8 cellular contexts compared by ENCODE assay signal in genomic region chr1:229342305-229342901, GRCh38. TPM values are rescaled to one million over a fixed set of nuclear protein-coding genes. Genes with fewer than 3 reads are reported as not detected.
DNase-seq lines count a peak whose midpoint lies in the region; ATAC-seq and TF ChIP-seq lines count a peak whose summit lies in the region.

No MANE protein-coding gene starts in this region.

- peak; percentile 67 for ATAC-seq in GM21619 (IDR thresholded peaks at IDR 0.05; ENCODE audit: unreplicated experiment)

- no peaks in the 10 kb centered on the region for H3K9me3 Mint-ChIP-seq in activated T-helper 2 cell treated with anti-CD3 and anti-CD28 coated beads, Interferon-gamma antibody, Interleukin-2, Interleukin-4, amounts not matched to agents 10 μg/mL and 5 μg/mL and 100 μg/mL, durations not matched to agents 14 hours and 24 hours and 36 hours
- no peaks in the 10 kb centered on the region for H3K9me3 Mint-ChIP-seq in nephron
- no peaks in the 10 kb centered on the region for H3K9me3 Mint-ChIP-seq in stimulated activated naive CD8-positive, alpha-beta T cell treated with anti-CD3 and anti-CD28 coated beads, Interleukin-15, Interleukin-2, amounts not matched to agents 100 ng/mL and 50 ng/mL, for 24 hours

- TF ChIP-seq EP300 in Ishikawa (IDR thresholded peaks at IDR 0.05; ENCODE audit: borderline replicate concordance), result no peak

- H3K4me1 Mint-ChIP-seq in activated T-helper 2 cell treated with anti-CD3 and anti-CD28 coated beads, Interferon-gamma antibody, Interleukin-2, Interleukin-4, amounts not matched to agents 10 μg/mL and 5 μg/mL and 100 μg/mL, durations not matched to agents 14 hours and 24 hours and 36 hours (ENCODE audit: low read depth), result peaks cover 45% of the 10 kb centered on the region
- H3K4me1 Mint-ChIP-seq in nephron, result peaks cover 24% of the 10 kb centered on the region
- H3K4me1 Mint-ChIP-seq in stimulated activated naive CD8-positive, alpha-beta T cell treated with anti-CD3 and anti-CD28 coated beads, Interleukin-15, Interleukin-2, amounts not matched to agents 100 ng/mL and 50 ng/mL, for 24 hours (ENCODE audit: low read depth), result peaks cover 49% of the 10 kb centered on the region

- intact Hi-C loops in activated T-helper 2 cell treated with anti-CD3 and anti-CD28 coated beads, Interferon-gamma antibody, Interleukin-2, Interleukin-4, amounts not matched to agents 10 μg/mL and 5 μg/mL and 100 μg/mL, durations not matched to agents 14 hours and 24 hours and 36 hours (cut with micrococcal nuclease), result loop anchor here (1.0 to 5.0 kb wide), 3 partner anchors 72 to 165 kb away; partner anchors contain the start of genes NUP133 and RAB4A

- TF ChIP-seq RAD21 in Ishikawa (IDR thresholded peaks at IDR 0.05; ENCODE audit: low read depth), result no peak

- H3K27ac Mint-ChIP-seq in activated T-helper 2 cell treated with anti-CD3 and anti-CD28 coated beads, Interferon-gamma antibody, Interleukin-2, Interleukin-4, amounts not matched to agents 10 μg/mL and 5 μg/mL and 100 μg/mL, durations not matched to agents 14 hours and 24 hours and 36 hours, result peak overlapping the region; percentile 78
- no peak overlapping the region for H3K27ac Mint-ChIP-seq in nephron
- no peak overlapping the region for H3K27ac Mint-ChIP-seq in stimulated activated naive CD8-positive, alpha-beta T cell treated with anti-CD3 and anti-CD28 coated beads, Interleukin-15, Interleukin-2, amounts not matched to agents 100 ng/mL and 50 ng/mL, for 24 hours

- H3K4me3 ChIP-seq in fibroblast of pulmonary artery (replicated peaks; ENCODE audit: low read depth, low read length), result peak overlapping the region; percentile 71

- H3K27me3 Mint-ChIP-seq in activated T-helper 2 cell treated with anti-CD3 and anti-CD28 coated beads, Interferon-gamma antibody, Interleukin-2, Interleukin-4, amounts not matched to agents 10 μg/mL and 5 μg/mL and 100 μg/mL, durations not matched to agents 14 hours and 24 hours and 36 hours (ENCODE audit: low read depth), result peaks cover 18% of the 10 kb centered on the region
- H3K27me3 Mint-ChIP-seq in nephron (ENCODE audit: low read depth), result peaks cover 26% of the 10 kb centered on the region
- H3K27me3 Mint-ChIP-seq in stimulated activated naive CD8-positive, alpha-beta T cell treated with anti-CD3 and anti-CD28 coated beads, Interleukin-15, Interleukin-2, amounts not matched to agents 100 ng/mL and 50 ng/mL, for 24 hours, result peaks cover 21% of the 10 kb centered on the region

- DNase-seq in DMS79 treated with DMSO at 0.1 percent for 48 hours (lab: John Stamatoyannopoulos, UW), result peak; percentile 73
- DNase-seq in RKO (ENCODE audit: low spot score), result peak; percentile 77
- peak; percentile 81 for DNase-seq in activated T-helper 2 cell treated with anti-CD3 and anti-CD28 coated beads, Interferon-gamma antibody, Interleukin-2, Interleukin-4, amounts not matched to agents 10 μg/mL and 5 μg/mL and 100 μg/mL, durations not matched to agents 14 hours and 24 hours and 36 hours (ENCODE audit: low spot score)
- DNase-seq in fibroblast of pulmonary artery (ENCODE audit: low read depth), result peak; percentile 58

- no peak for TF ChIP-seq CTCF in fibroblast of pulmonary artery (IDR thresholded peaks at IDR 0.05; ENCODE audit: low read length, missing control alignments)
- TF ChIP-seq CTCF in nephron (IDR thresholded peaks at IDR 0.05; ENCODE audit: unreplicated experiment in 3 of 3), result no peak

- peaks cover 26% of the 10 kb centered on the region for H3K36me3 Mint-ChIP-seq in activated T-helper 2 cell treated with anti-CD3 and anti-CD28 coated beads, Interferon-gamma antibody, Interleukin-2, Interleukin-4, amounts not matched to agents 10 μg/mL and 5 μg/mL and 100 μg/mL, durations not matched to agents 14 hours and 24 hours and 36 hours (ENCODE audit: low read depth)
- H3K36me3 Mint-ChIP-seq in nephron (ENCODE audit: low read depth), result no peaks in the 10 kb centered on the region
- no peaks in the 10 kb centered on the region for H3K36me3 Mint-ChIP-seq in stimulated activated naive CD8-positive, alpha-beta T cell treated with anti-CD3 and anti-CD28 coated beads, Interleukin-15, Interleukin-2, amounts not matched to agents 100 ng/mL and 50 ng/mL, for 24 hours (ENCODE audit: low read depth)

- H3K4me3 Mint-ChIP-seq in activated T-helper 2 cell treated with anti-CD3 and anti-CD28 coated beads, Interferon-gamma antibody, Interleukin-2, Interleukin-4, amounts not matched to agents 10 μg/mL and 5 μg/mL and 100 μg/mL, durations not matched to agents 14 hours and 24 hours and 36 hours (ENCODE audit: low read depth), result peak overlapping the region; percentile 75
- H3K4me3 Mint-ChIP-seq in nephron, result peak overlapping the region; percentile 78 to 79 (median 78)
- peak overlapping the region; percentile 74 for H3K4me3 Mint-ChIP-seq in stimulated activated naive CD8-positive, alpha-beta T cell treated with anti-CD3 and anti-CD28 coated beads, Interleukin-15, Interleukin-2, amounts not matched to agents 100 ng/mL and 50 ng/mL, for 24 hours

TF ChIP-seq in Ishikawa, 13 proteins besides CTCF, POLR2A, EP300 and RAD21:
- no peak for TF ChIP-seq EGR1 (IDR thresholded peaks at IDR 0.05)
- peak; percentile 97 for TF ChIP-seq ZBTB7A (IDR thresholded peaks at IDR 0.05; ENCODE audit: low read depth)
- TF ChIP-seq CREB1 (IDR thresholded peaks at IDR 0.05; ENCODE audit: low read depth), result no peak
- peak; percentile 30; the same call in 1 of the 2 replicates for TF ChIP-seq YY1 (IDR thresholded peaks at IDR 0.05; ENCODE audit: low read depth)
- no peak for TF ChIP-seq TEAD4 (IDR thresholded peaks at IDR 0.05)
- no peak for TF ChIP-seq USF1 (IDR thresholded peaks at IDR 0.05)
- TF ChIP-seq MAX (IDR thresholded peaks at IDR 0.05), result no peak; the same call in none of the 2 replicates
- no peak; the same call in 1 of the 2 replicates for TF ChIP-seq TCF12 (IDR thresholded peaks at IDR 0.05; ENCODE audit: low read depth)
- no peak for TF ChIP-seq REST (IDR thresholded peaks at IDR 0.05; ENCODE audit: low read depth)
- TF ChIP-seq TAF1 (IDR thresholded peaks at IDR 0.05; ENCODE audit: low read depth), result peak; percentile 59; the same call in 1 of the 2 replicates
- TF ChIP-seq NFIC (IDR thresholded peaks at IDR 0.05), result no peak
- TF ChIP-seq CEBPB (IDR thresholded peaks at IDR 0.05), result no peak
- TF ChIP-seq FOXM1 (IDR thresholded peaks at IDR 0.05; ENCODE audit: borderline replicate concordance, low read depth), result no peak

RNA-seq across cellular contexts. Expression of gene CCSAP, which starts 0.4 kb away (rescaled TPM):
- 12.3 and 13.1 TPM in 2 replicates for total RNA-seq in activated T-helper 2 cell treated with anti-CD3 and anti-CD28 coated beads, Interferon-gamma antibody, Interleukin-2, Interleukin-4, amounts not matched to agents 10 μg/mL and 5 μg/mL and 100 μg/mL, durations not matched to agents 14 hours and 24 hours and 36 hours

Comparison
In these comparisons a context has a peak if more than half of its experiments do, and no peak if none do; other contexts are left out.
1. Peak in every context shown above with its lines: DNase-seq, ATAC-seq and H3K4me3 ChIP-seq.